Comparison of ENCODE assay signal across 8 cellular contexts in genomic region chr3:97970929-97971460, GRCh38. TPM values are rescaled to one million over a fixed set of nuclear protein-coding genes. Genes with fewer than 3 reads are reported as not detected.
DNase-seq lines count a peak whose midpoint lies in the region; ATAC-seq, FAIRE-seq and TF ChIP-seq lines count a peak whose summit lies in the region.

No MANE protein-coding gene starts in this region.

- peak overlapping the region; percentile 94 for H2AFZ ChIP-seq in GM12878 (ENCODE audit: control insufficient read depth, low read depth, low read length)

- no peak for DNase-seq in GM12878 (ENCODE audit: low read depth, low spot score)
- DNase-seq in naive B cell: no peak
- no peak for DNase-seq in activated gamma-delta T cell (lab: John Stamatoyannopoulos, UW)
- no peak for DNase-seq in stimulated activated CD4-positive, alpha-beta T cell treated with anti-CD3 and anti-CD28 coated beads, Interleukin-4, amount 100 ng/mL, for 1 hour

- H4K20me1 ChIP-seq in BLaER1 treated with 17β-estradiol and CSF1 and Interleukin-3, amounts not matched to agents 10 nM and 100 nM: peaks cover 0 to 42% (median 6%) of the 10 kb centered on the region in 11 experiments; a peak in 6 of 22 replicates
- H4K20me1 ChIP-seq in GM12878 (ENCODE audit: control insufficient read depth, insufficient read depth): no peaks in the 10 kb centered on the region

- no peaks in the 10 kb centered on the region for H3K27me3 ChIP-seq in BLaER1 treated with 17β-estradiol and CSF1 and Interleukin-3, amounts not matched to agents 10 nM and 100 nM
- H3K27me3 ChIP-seq in HUES6 (ENCODE audit: control insufficient read depth, insufficient read depth, low read length): peaks cover 8% of the 10 kb centered on the region
- H3K27me3 ChIP-seq in GM12878 (replicated peaks in 1 of 2; ENCODE audit: control insufficient read depth in 2 of 2, insufficient read depth in 2 of 2, low read length in 1 of 2): no peaks in the 10 kb centered on the region

- H3K36me3 ChIP-seq in BLaER1 treated with 17β-estradiol and CSF1 and Interleukin-3, amounts not matched to agents 10 nM and 100 nM: peaks cover 15 to 24% (median 17%) of the 10 kb centered on the region in 11 experiments
- H3K36me3 ChIP-seq in HUES6 (ENCODE audit: control insufficient read depth, insufficient read depth, low read length): peaks cover 4% of the 10 kb centered on the region; the same call in 1 of the 2 replicates
- H3K36me3 ChIP-seq in GM12878 (ENCODE audit: control insufficient read depth in 2 of 2, insufficient read depth in 2 of 2, low read length in 1 of 2): peaks cover 0 to 5% of the 10 kb centered on the region in 2 experiments; a peak in 1 of 4 replicates

- peaks cover 0 to 4% of the 10 kb centered on the region in 2 donors for H3K36me3 Mint-ChIP-seq in naive B cell

- TF ChIP-seq EP300 in GM12878 (IDR thresholded peaks at IDR 0.05; ENCODE audit: borderline replicate concordance in 1 of 2, control insufficient read depth in 1 of 2, low read depth in 2 of 2, low read length in 2 of 2): no peak

- no peak for TF ChIP-seq RAD21 in GM12878 (IDR thresholded peaks at IDR 0.05; ENCODE audit: insufficient read depth, low read depth, low read length)

- H3K9ac ChIP-seq in BLaER1 treated with 17β-estradiol and CSF1 and Interleukin-3, amounts not matched to agents 10 nM and 100 nM: peak overlapping the region; percentile 74 to 89 (median 85)
- H3K9ac ChIP-seq in HUES6 (ENCODE audit: low read length): peak overlapping the region; percentile 69
- peak overlapping the region; percentile 86 for H3K9ac ChIP-seq in GM12878 (ENCODE audit: control insufficient read depth, insufficient read depth, low read length)

- peak overlapping the region in 10 of 11 experiments; percentile 71 to 88 (median 81); a peak in 20 of 22 replicates for H3K27ac ChIP-seq in BLaER1 treated with 17β-estradiol and CSF1 and Interleukin-3, amounts not matched to agents 10 nM and 100 nM
- no peak overlapping the region for H3K27ac ChIP-seq in HUES6 (ENCODE audit: low read depth, low read length)
- peak overlapping the region; percentile 59 for H3K27ac ChIP-seq in GM12878 (ENCODE audit: control insufficient read depth, insufficient read depth)

- ATAC-seq in GM12878: peak; percentile 6
- no peak for ATAC-seq in naive B cell (ENCODE audit: low read depth in 2 of 2)
- no peak for ATAC-seq in GM18505 (IDR thresholded peaks at IDR 0.05; ENCODE audit: unreplicated experiment)
- no peak for ATAC-seq in HG03045 (IDR thresholded peaks at IDR 0.05; ENCODE audit: unreplicated experiment)

- no peak for TF ChIP-seq CTCF in GM12878 (IDR thresholded peaks at IDR 0.05 in 2 of 3, conservative IDR thresholded peaks at IDR 0.05 in 1 of 3; ENCODE audit: control insufficient read depth in 2 of 3, extremely low read depth in 1 of 3, insufficient read depth in 1 of 3, low read depth in 3 of 3, low read length in 3 of 3)

- TF ChIP-seq POLR2A in GM12878 (IDR thresholded peaks at IDR 0.05; ENCODE audit: low read depth, low read length) (no peak), GM18505 (IDR thresholded peaks at IDR 0.05; ENCODE audit: borderline replicate concordance, extremely low read depth, insufficient read depth, insufficient read length) (no peak)

- peak overlapping the region; percentile 60 to 79 (median 70) for H3K4me3 ChIP-seq in BLaER1 treated with 17β-estradiol and CSF1 and Interleukin-3, amounts not matched to agents 10 nM and 100 nM
- H3K4me3 ChIP-seq in HUES6 (ENCODE audit: low read depth, low read length) (peak overlapping the region; percentile 63; the same call in 1 of the 2 replicates), GM12878 (peak overlapping the region; percentile 74)

- peaks cover 24 to 50% (median 41%) of the 10 kb centered on the region in 10 experiments for H3K4me1 ChIP-seq in BLaER1 treated with 17β-estradiol and CSF1 and Interleukin-3, amounts not matched to agents 10 nM and 100 nM
- H3K4me1 ChIP-seq in HUES6 (ENCODE audit: control insufficient read depth, insufficient read depth, low read length) (peaks cover 9% of the 10 kb centered on the region), GM12878 (ENCODE audit: control insufficient read depth, insufficient read depth, low read length) (0 out of 2 replicates have a peak, but pooled peaks cover 3% of the 10 kb centered on the region)

- in situ Hi-C loops in GM12878 (cut with MboI): no loop called here

- H3K9me3 ChIP-seq in BLaER1 treated with 17β-estradiol and CSF1 and Interleukin-3, amounts not matched to agents 10 nM and 100 nM (replicated peaks in 1 of 11): no peaks in the 10 kb centered on the region
- H3K9me3 ChIP-seq in HUES6 (ENCODE audit: control insufficient read depth, insufficient read depth, low read depth, low read length) (no peaks in the 10 kb centered on the region), GM12878 (replicated peaks; ENCODE audit: control insufficient read depth, insufficient read depth, low read length) (no peaks in the 10 kb centered on the region)

- no peaks in the 10 kb centered on the region for H3K27me3 Mint-ChIP-seq in naive B cell

- BruUV-seq in GM12878 (replicated peaks; lab: Mats Ljungman, UMichigan): no TSS peak

- peak overlapping the region in 7 of 8 donors; percentile 84 to 97 (median 94) for H3K4me3 Mint-ChIP-seq in naive B cell

- WGBS in GM12878 (ENCODE audit: insufficient coverage, insufficient replicate concordance, low lambda C conversion rate, missing lambda C conversion rate): 2% methylated on average over 9 of the region's 9 CpGs

- H3K27ac Mint-ChIP-seq in naive B cell: peak overlapping the region in 5 of 6 donors; percentile 44 to 96 (median 89)

- POLR2A ChIA-PET in GM12878 (lab: Charles Lee): interaction anchor here (0.8 to 1.6 kb wide), 2 partner anchors 10 to 22 kb away, joined by 3 read pairs; no protein-coding TSS in a partner anchor

- H3K79me2 ChIP-seq in GM12878 (ENCODE audit: control insufficient read depth, insufficient read depth, low read length): peaks cover 42% of the 10 kb centered on the region

- RAD21 ChIA-PET in GM12878 (lab: Charles Lee; ENCODE audit: unreplicated experiment): interaction anchor here (1.0 kb wide), 1 partner anchor 11 kb away, joined by 4 read pairs; no protein-coding TSS in a partner anchor

- H3K4me2 ChIP-seq in BLaER1 treated with 17β-estradiol and CSF1 and Interleukin-3, amounts not matched to agents 10 nM and 100 nM: peak overlapping the region; percentile 72 to 95 (median 85)
- H3K4me2 ChIP-seq in GM12878 (ENCODE audit: control insufficient read depth, insufficient read depth): peak overlapping the region; percentile 94

- SMC1A ChIA-PET in GM12878 (lab: Charles Lee; ENCODE audit: uncharacterized antibody, unreplicated experiment): interaction anchor here (0.6 to 1.6 kb wide), 4 partner anchors 13 to 252 kb away, joined by 3 to 4 read pairs (median 3); no protein-coding TSS in a partner anchor

- peaks cover 24 to 60% (median 47%) of the 10 kb centered on the region in 3 donors for H3K4me1 Mint-ChIP-seq in naive B cell

- CTCF ChIA-PET in GM12878 (lab: Yijun Ruan, JAX): interaction anchor here (0.8 to 1.5 kb wide), 7 partner anchors 18 to 187 kb away, joined by 3 to 4 read pairs (median 3); no protein-coding TSS in a partner anchor

- H3K9me3 Mint-ChIP-seq in naive B cell: no peaks in the 10 kb centered on the region

- no peak for FAIRE-seq in GM12878 (lab: Jason Lieb, UNC)

- intact Hi-C loops in GM12878 (cut with micrococcal nuclease; ENCODE audit: unreplicated experiment): loop anchor here (5.0 kb wide), 1 partner anchor 51 kb away; no protein-coding TSS in a partner anchor

TF ChIP-seq in GM12878, 131 proteins besides CTCF, POLR2A, EP300 and RAD21 (continues in another document):
- TF ChIP-seq FOS (IDR thresholded peaks at IDR 0.05; ENCODE audit: borderline replicate concordance, extremely low read depth, insufficient read length) (no peak), ZZZ3 (IDR thresholded peaks at IDR 0.05; ENCODE audit: control insufficient read depth, insufficient read length, low read depth) (no peak), BHLHE40 (IDR thresholded peaks at IDR 0.05; ENCODE audit: borderline replicate concordance in 1 of 2, low read depth in 2 of 2, low read length in 1 of 2) (no peak), PML (IDR thresholded peaks at IDR 0.05; ENCODE audit: low read length) (0 out of 2 replicates have a peak, but pooled peaks have one; percentile 12), KDM1A (IDR thresholded peaks at IDR 0.05; ENCODE audit: borderline replicate concordance) (no peak), SPI1 (IDR thresholded peaks at IDR 0.05; ENCODE audit: borderline replicate concordance, insufficient read depth, low read depth, low read length) (no peak), HDAC2 (IDR thresholded peaks at IDR 0.05) (no peak), YY1 (IDR thresholded peaks at IDR 0.05; ENCODE audit: low read depth, low read length) (peak; percentile 19; the same call in 1 of the 2 replicates), CBX5 (IDR thresholded peaks at IDR 0.05; ENCODE audit: low read depth) (0 out of 2 replicates have a peak, but pooled peaks have one; percentile 27), ZNF207 (IDR thresholded peaks at IDR 0.05; ENCODE audit: borderline replicate concordance) (no peak)

RNA-seq across cellular contexts. Expression of gene RIOX2, which starts 1.2 kb away (rescaled TPM):
- 56.1 and 58.1 TPM in 2 replicates for total RNA-seq in GM12878 (2013; cell fraction: nucleolus; rRNA removed)
- total RNA-seq in GM12878 (2014; rRNA removed) (42.1 and 43.9 TPM in 2 replicates), GM12878 (2014; rRNA removed; fragmentation: Illumina TruSeq; extraction: Trizol) (45.7 and 48.9 TPM in 2 replicates), GM12878 (2021) (32.8 and 35.0 TPM in 2 replicates)
- polyA plus RNA-seq in GM12878 (2011; ENCODE audit: low read depth): 9.4 TPM
- polyA plus RNA-seq in GM12878 (2011; rRNA removed) (24.1 and 30.9 TPM in 2 replicates), GM12878 (2014; fragmentation: Illumina TruSeq; extraction: Trizol) (42.3 and 48.4 TPM in 2 replicates), GM12878 (2014; fragmentation: Nextera tagmentation; extraction: Ambion mirVana) (10 to 100 TPM; 51.8 to 52.6 TPM), GM12878 (2014; rRNA removed) (31.6 and 36.1 TPM in 2 replicates), GM12878 (2016; fragmentation: Nextera tagmentation; extraction: Ambion mirVana) (10 to 100 TPM; 45.6 to 46.6 TPM), naive B cell (ENCODE audit: low read depth in 6 of 6) (10 to 100 TPM; 20.4 to 34.6 (median 27.2) TPM)
- 12.4 and 16.5 TPM in 2 replicates for polyA plus RNA-seq in GM12878 (2011; cell fraction: cytosol; rRNA removed)
- 29.6 and 32.5 TPM in 2 replicates for polyA plus RNA-seq in GM12878 (2011; cell fraction: nucleus; rRNA removed)
- 15.6 and 16.4 TPM in 2 replicates for polyA plus RNA-seq in GM12878 (2012)
- 26.6 and 35.0 TPM in 2 replicates for polyA minus RNA-seq in GM12878 (2011; rRNA and poly(A)+ RNA removed)
- 5.7 and 10.6 TPM in 2 replicates for polyA minus RNA-seq in GM12878 (2011; cell fraction: cytosol; rRNA and poly(A)+ RNA removed)
- 33.0 and 47.6 TPM in 2 replicates for polyA minus RNA-seq in GM12878 (2011; cell fraction: nucleus; rRNA and poly(A)+ RNA removed)
